In genomic region chr3:56980798-56981390, GRCh38 we compare ENCODE assay signal across 8 cellular contexts.
DNase-seq lines count a peak whose midpoint lies in the region; ATAC-seq and TF ChIP-seq lines count a peak whose summit lies in the region.

No MANE protein-coding gene starts in this region.

- WGBS in smooth muscle cell (ENCODE audit: low lambda C conversion rate): 2% methylated on average over 5 of the region's 5 CpGs

- no peak overlapping the region for H3K4me3 ChIP-seq in HEK293 (ENCODE audit: low read depth, low read length)
- no peak overlapping the region for H3K4me3 ChIP-seq in smooth muscle cell

- H3K9ac ChIP-seq in smooth muscle cell (ENCODE audit: low read depth): peak overlapping the region; percentile 81

- H3K27ac ChIP-seq in HEK293 (ENCODE audit: extremely low read depth, low read depth, low read length) (no peak overlapping the region), smooth muscle cell (ENCODE audit: low read depth) (peak overlapping the region; percentile 99)

- peak; percentile 72 for DNase-seq in T-helper 2 cell treated with Interferon-gamma antibody and Interleukin-4, amounts not matched to agents 5 μg/mL and 100 μg/mL, for 36 hours (ENCODE audit: low spot score)
- peak; percentile 41 for DNase-seq in smooth muscle cell (lab: John Stamatoyannopoulos, UW; ENCODE audit: unreplicated experiment)
- no peak for DNase-seq in NCI-H1048 (lab: John Stamatoyannopoulos, UW)

- peak overlapping the region; percentile 34 for H3K27ac Mint-ChIP-seq in T-helper 2 cell treated with Interferon-gamma antibody and Interleukin-4, amounts not matched to agents 5 μg/mL and 100 μg/mL, for 36 hours

- POLR2A ChIA-PET in HEK293 (lab: Yijun Ruan, JAX): no interaction called here

- H3K4me1 Mint-ChIP-seq in T-helper 2 cell treated with Interferon-gamma antibody and Interleukin-4, amounts not matched to agents 5 μg/mL and 100 μg/mL, for 36 hours (ENCODE audit: low read depth): peaks cover 11% of the 10 kb centered on the region

- peak overlapping the region; percentile 38 for H3K4me2 ChIP-seq in smooth muscle cell

- H3K4me1 ChIP-seq in HEK293 (ENCODE audit: control insufficient read depth, insufficient read depth, low read length) (no peaks in the 10 kb centered on the region; the same call in 1 of the 2 replicates), smooth muscle cell (ENCODE audit: low read depth) (no peaks in the 10 kb centered on the region)

- H2AFZ ChIP-seq in smooth muscle cell (ENCODE audit: low read depth): no peak overlapping the region

- no peaks in the 10 kb centered on the region for H3K36me3 Mint-ChIP-seq in T-helper 2 cell treated with Interferon-gamma antibody and Interleukin-4, amounts not matched to agents 5 μg/mL and 100 μg/mL, for 36 hours (ENCODE audit: low read depth)

- TF ChIP-seq CTCF in HEK293 (tag by site-specific recombination; IDR thresholded peaks at IDR 0.05) (no peak), smooth muscle cell (IDR thresholded peaks at IDR 0.05; ENCODE audit: borderline replicate concordance, insufficient read depth, poor library complexity, severe bottlenecking) (no peak)

- ATAC-seq in esophagus mucosa (peak; percentile 98), HG03442 (IDR thresholded peaks at IDR 0.05; ENCODE audit: unreplicated experiment) (no peak), GM18517 (IDR thresholded peaks at IDR 0.05; ENCODE audit: unreplicated experiment) (no peak), GM19452 (IDR thresholded peaks at IDR 0.05; ENCODE audit: unreplicated experiment) (no peak)

- H3K27me3 Mint-ChIP-seq in T-helper 2 cell treated with Interferon-gamma antibody and Interleukin-4, amounts not matched to agents 5 μg/mL and 100 μg/mL, for 36 hours (ENCODE audit: low read depth): no peaks in the 10 kb centered on the region

- H3K36me3 ChIP-seq in HEK293 (ENCODE audit: control insufficient read depth in 2 of 2, insufficient read depth in 1 of 2, low read length in 2 of 2) (no peaks in the 10 kb centered on the region), smooth muscle cell (ENCODE audit: low read depth) (no peaks in the 10 kb centered on the region)

- no peak overlapping the region for H3K4me3 Mint-ChIP-seq in T-helper 2 cell treated with Interferon-gamma antibody and Interleukin-4, amounts not matched to agents 5 μg/mL and 100 μg/mL, for 36 hours

- H4K20me1 ChIP-seq in smooth muscle cell (ENCODE audit: low read depth): no peaks in the 10 kb centered on the region

- H3K9me3 Mint-ChIP-seq in T-helper 2 cell treated with Interferon-gamma antibody and Interleukin-4, amounts not matched to agents 5 μg/mL and 100 μg/mL, for 36 hours: no peaks in the 10 kb centered on the region

- CTCF ChIA-PET in HEK293 (lab: Yijun Ruan, JAX): interaction anchor here (0.6 to 2.3 kb wide), 5 partner anchors 7 to 279 kb away, joined by 3 to 12 read pairs (median 3); partner anchors contain the start of gene ARHGEF3

- peaks cover 6% of the 10 kb centered on the region for H3K79me2 ChIP-seq in smooth muscle cell (ENCODE audit: low read depth)

- peaks cover 25% of the 10 kb centered on the region for H3F3A ChIP-seq in smooth muscle cell (ENCODE audit: low read depth)

- H3K27me3 ChIP-seq in smooth muscle cell (ENCODE audit: low read depth): no peaks in the 10 kb centered on the region

- H3K9me3 ChIP-seq in HEK293 (ENCODE audit: control insufficient read depth, insufficient read depth, low read depth, low read length): no peaks in the 10 kb centered on the region
- H3K9me3 ChIP-seq in smooth muscle cell (replicated peaks; ENCODE audit: low read depth): no peaks in the 10 kb centered on the region

TF ChIP-seq in HEK293, 187 proteins besides CTCF, POLR2A, EP300 and RAD21:
- TF ChIP-seq ZNF184 (tag by site-specific recombination; IDR thresholded peaks at IDR 0.05): peak; percentile 88; the same call in 1 of the 2 replicates
- TF ChIP-seq, protein P1, sequence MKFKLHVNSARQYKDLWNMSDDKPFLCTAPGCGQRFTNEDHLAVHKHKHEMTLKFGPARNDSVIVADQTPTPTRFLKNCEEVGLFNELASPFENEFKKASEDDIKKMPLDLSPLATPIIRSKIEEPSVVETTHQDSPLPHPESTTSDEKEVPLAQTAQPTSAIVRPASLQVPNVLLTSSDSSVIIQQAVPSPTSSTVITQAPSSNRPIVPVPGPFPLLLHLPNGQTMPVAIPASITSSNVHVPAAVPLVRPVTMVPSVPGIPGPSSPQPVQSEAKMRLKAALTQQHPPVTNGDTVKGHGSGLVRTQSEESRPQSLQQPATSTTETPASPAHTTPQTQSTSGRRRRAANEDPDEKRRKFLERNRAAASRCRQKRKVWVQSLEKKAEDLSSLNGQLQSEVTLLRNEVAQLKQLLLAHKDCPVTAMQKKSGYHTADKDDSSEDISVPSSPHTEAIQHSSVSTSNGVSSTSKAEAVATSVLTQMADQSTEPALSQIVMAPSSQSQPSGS (tag by site-specific recombination; IDR thresholded peaks at IDR 0.05; ENCODE audit: low read depth): no peak
- no peak for TF ChIP-seq ZBTB21 (tag by site-specific recombination; IDR thresholded peaks at IDR 0.05)
- no peak for TF ChIP-seq ZNF571 (tag by site-specific recombination; IDR thresholded peaks at IDR 0.05)
- no peak for TF ChIP-seq HOXA7 (CRISPR knock-in tag; IDR thresholded peaks at IDR 0.05; ENCODE audit: borderline replicate concordance)
- no peak for TF ChIP-seq ZNF121 (tag by site-specific recombination; IDR thresholded peaks at IDR 0.05)
